ENCODE assay signal across 25 cellular contexts in the genomic region with DNA sequence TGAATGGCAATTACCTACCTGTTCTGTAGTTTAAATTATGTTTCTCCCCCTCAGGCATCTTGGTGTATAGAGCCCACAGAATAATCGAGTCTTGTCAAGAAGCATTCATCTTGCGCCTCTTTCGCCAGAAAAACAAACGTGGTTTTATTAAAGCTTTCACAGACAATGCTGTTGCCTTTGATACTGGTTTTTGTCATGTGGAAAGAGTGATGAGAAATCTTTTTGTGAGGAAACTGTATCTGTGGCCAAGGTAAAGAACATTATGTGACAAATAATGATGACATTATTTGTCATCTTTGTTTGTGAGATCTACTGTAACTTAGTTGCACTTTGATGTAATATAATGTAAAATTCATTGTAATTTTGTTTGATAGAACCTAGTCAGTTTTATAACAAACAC.
"Had no signal": no experiment of that assay in that cellular context is flagged by ENCODE, and none has a peak within 500 bp of the region (broad histone marks: within the 10 kb centered on the region; RNA-seq: fewer than 3 reads in every experiment).

No MANE protein-coding gene starts in this region.

- H3K9me3 Mint-ChIP-seq: activated B cell treated with CpG ODN at 0.5 μM for 24 hours; activated CD8-positive, alpha-beta T cell treated with anti-CD3 and anti-CD28 coated beads for 36 hours; activated naive CD4-positive, alpha-beta T cell treated with anti-CD3 and anti-CD28 coated beads, Interleukin-2, amount 10 ng/mL, durations not matched to agents 7 days and 5 days; activated naive CD8-positive, alpha-beta T cell treated with anti-CD3 and anti-CD28 coated beads, Interleukin-2, amount 50 U/mL, for 24 hours; central memory CD8-positive, alpha-beta T cell; stimulated activated naive CD8-positive, alpha-beta T cell treated with anti-CD3 and anti-CD28 coated beads, Interleukin-15, amount 100 ng/mL, for 72 hours; T-helper 2 cell treated with Interferon-gamma antibody and Interleukin-4, amounts not matched to agents 5 μg/mL and 100 μg/mL, for 36 hours had no signal

- FAIRE-seq: frontal cortex, keratinocyte, TTC549 had no signal

- H3K4me3 ChIP-seq: colonic mucosa, lower lobe of right lung, prostate gland, skin epidermis, suprapubic skin, vagina had no signal

- H3K27me3 ChIP-seq: colonic mucosa, suprapubic skin, vagina had no signal

- H3K27ac Mint-ChIP-seq: activated B cell treated with CpG ODN at 0.5 μM for 24 hours; activated CD8-positive, alpha-beta T cell treated with anti-CD3 and anti-CD28 coated beads for 36 hours; activated naive CD4-positive, alpha-beta T cell treated with anti-CD3 and anti-CD28 coated beads, Interleukin-2, amount 10 ng/mL, durations not matched to agents 7 days and 5 days; activated naive CD8-positive, alpha-beta T cell treated with anti-CD3 and anti-CD28 coated beads, Interleukin-2, amount 50 U/mL, for 24 hours; stimulated activated naive CD8-positive, alpha-beta T cell treated with anti-CD3 and anti-CD28 coated beads, Interleukin-15, amount 100 ng/mL, for 72 hours; T-helper 2 cell treated with Interferon-gamma antibody and Interleukin-4, amounts not matched to agents 5 μg/mL and 100 μg/mL, for 36 hours had no signal

- H3K4me1 ChIP-seq: colonic mucosa, lower lobe of right lung, suprapubic skin had no signal

- H3K36me3 ChIP-seq: colonic mucosa, prostate gland had no signal

- DNase-seq: activated B cell treated with CpG ODN at 0.5 μM for 24 hours; activated CD4-positive, alpha-beta T cell treated with anti-CD3 and anti-CD28 coated beads for 48 hours; activated CD8-positive, alpha-beta T cell treated with anti-CD3 and anti-CD28 coated beads for 36 hours; activated effector memory CD4-positive, alpha-beta T cell treated with Interleukin-2 at 50 U/mL for 16 hours; activated naive CD4-positive, alpha-beta T cell treated with anti-CD3 and anti-CD28 coated beads, Interleukin-2, amount 10 ng/mL, durations not matched to agents 7 days and 5 days; activated naive CD8-positive, alpha-beta T cell treated with anti-CD3 and anti-CD28 coated beads, Interleukin-2, amount 50 U/mL, for 24 hours; activated T-cell treated with anti-CD3 and anti-CD28 coated beads, Interleukin-2, amount 50 U/mL, for 1 hour; aorta; colonic mucosa; erythroblast; head of caudate nucleus; lower lobe of right lung; midbrain; right cardiac atrium; stimulated activated naive CD8-positive, alpha-beta T cell treated with anti-CD3 and anti-CD28 coated beads, Interleukin-15, amount 100 ng/mL, for 72 hours; trophoblast cell had no signal

- H3K27me3 Mint-ChIP-seq: activated B cell treated with CpG ODN at 0.5 μM for 24 hours; activated CD8-positive, alpha-beta T cell treated with anti-CD3 and anti-CD28 coated beads for 36 hours; activated naive CD4-positive, alpha-beta T cell treated with anti-CD3 and anti-CD28 coated beads, Interleukin-2, amount 10 ng/mL, durations not matched to agents 7 days and 5 days; activated naive CD8-positive, alpha-beta T cell treated with anti-CD3 and anti-CD28 coated beads, Interleukin-2, amount 50 U/mL, for 24 hours; central memory CD8-positive, alpha-beta T cell; stimulated activated naive CD8-positive, alpha-beta T cell treated with anti-CD3 and anti-CD28 coated beads, Interleukin-15, amount 100 ng/mL, for 72 hours had no signal

- ATAC-seq: activated CD8-positive, alpha-beta T cell treated with anti-CD3 and anti-CD28 coated beads for 36 hours; activated naive CD8-positive, alpha-beta T cell treated with anti-CD3 and anti-CD28 coated beads, Interleukin-2, amount 50 U/mL, for 24 hours; right cardiac atrium; stimulated activated naive CD8-positive, alpha-beta T cell treated with anti-CD3 and anti-CD28 coated beads, Interleukin-15, amount 100 ng/mL, for 72 hours had no signal

- H3K9me3 ChIP-seq: colonic mucosa, lower lobe of right lung, prostate gland, suprapubic skin, vagina had no signal

- H3K27ac ChIP-seq: colonic mucosa, lower lobe of right lung, skin epidermis, suprapubic skin, vagina had no signal

- H3K4me3 Mint-ChIP-seq: activated B cell treated with CpG ODN at 0.5 μM for 24 hours; activated CD8-positive, alpha-beta T cell treated with anti-CD3 and anti-CD28 coated beads for 36 hours; activated naive CD4-positive, alpha-beta T cell treated with anti-CD3 and anti-CD28 coated beads, Interleukin-2, amount 10 ng/mL, durations not matched to agents 7 days and 5 days; activated naive CD8-positive, alpha-beta T cell treated with anti-CD3 and anti-CD28 coated beads, Interleukin-2, amount 50 U/mL, for 24 hours; central memory CD8-positive, alpha-beta T cell; stimulated activated naive CD8-positive, alpha-beta T cell treated with anti-CD3 and anti-CD28 coated beads, Interleukin-15, amount 100 ng/mL, for 72 hours; T-helper 2 cell treated with Interferon-gamma antibody and Interleukin-4, amounts not matched to agents 5 μg/mL and 100 μg/mL, for 36 hours had no signal
